8 cellular contexts compared by ENCODE assay signal in genomic region chr9:137551656-137552534, GRCh38. TPM values are rescaled to one million over a fixed set of nuclear protein-coding genes. Genes with fewer than 3 reads are reported as not detected.
DNase-seq lines count a peak whose midpoint lies in the region; ATAC-seq and TF ChIP-seq lines count a peak whose summit lies in the region.

MRPL41 (plus strand) TSS chr9:137551879; CDS start chr9:137552082, 203 bp downstream.

- peaks cover 29% of the 10 kb centered on the region for H3K36me3 ChIP-seq in HAP-1 (replicated peaks)

- in situ Hi-C loops in G401 (cut with HindIII; ENCODE audit: low sequenced_read_pairs): no loop called here
- in situ Hi-C loops in HAP-1 (cut with MboI; ENCODE audit: low sequenced_read_pairs): no loop called here

- peaks cover 4% of the 10 kb centered on the region for H3K4me1 ChIP-seq in HAP-1

- no peaks in the 10 kb centered on the region for H3K9me3 Mint-ChIP-seq in activated naive CD4-positive, alpha-beta T cell treated with anti-CD3 and anti-CD28 coated beads, Interleukin-2, amount 50 U/mL, for 24 hours

- no peak for TF ChIP-seq CTCF in omental fat pad (IDR thresholded peaks at IDR 0.05)

- H3K27ac Mint-ChIP-seq in activated naive CD4-positive, alpha-beta T cell treated with anti-CD3 and anti-CD28 coated beads, Interleukin-2, amount 50 U/mL, for 24 hours: peak within 1 kb of the TSS; percentile 72

- H3K27me3 Mint-ChIP-seq in activated naive CD4-positive, alpha-beta T cell treated with anti-CD3 and anti-CD28 coated beads, Interleukin-2, amount 50 U/mL, for 24 hours: no peaks in the 10 kb centered on the region

- peak within 1 kb of the TSS; percentile 72 for H3K27ac ChIP-seq in temporal lobe (ENCODE audit: low read depth, low read length)

- peak; percentile 84 for ATAC-seq in omental fat pad (ENCODE audit: low FRiP score)

- peak within 1 kb of the TSS; percentile 91 for H3K4me3 Mint-ChIP-seq in activated naive CD4-positive, alpha-beta T cell treated with anti-CD3 and anti-CD28 coated beads, Interleukin-2, amount 50 U/mL, for 24 hours

- DNase-seq in G401 (ENCODE audit: low spot score) (peak; percentile 89), HAP-1 (ENCODE audit: low spot score in 2 of 2) (peak; percentile 86 to 95), MV-4-11 (lab: John Stamatoyannopoulos, UW) (peak; percentile 83), SKM-1 (lab: John Stamatoyannopoulos, UW; ENCODE audit: unreplicated experiment) (peak; percentile 72), globus pallidus (ENCODE audit: low spot score) (peak; percentile 87), omental fat pad (ENCODE audit: low spot score) (peak; percentile 78)

- H3K4me1 Mint-ChIP-seq in activated naive CD4-positive, alpha-beta T cell treated with anti-CD3 and anti-CD28 coated beads, Interleukin-2, amount 50 U/mL, for 24 hours: peaks cover 26% of the 10 kb centered on the region

- no peaks in the 10 kb centered on the region for H3K27me3 ChIP-seq in HAP-1 (ENCODE audit: low read depth)

- peak within 1 kb of the TSS; percentile 72 for H3K4me3 ChIP-seq in HAP-1

- peaks cover 4% of the 10 kb centered on the region for H3K36me3 Mint-ChIP-seq in activated naive CD4-positive, alpha-beta T cell treated with anti-CD3 and anti-CD28 coated beads, Interleukin-2, amount 50 U/mL, for 24 hours

- no peaks in the 10 kb centered on the region for H3K9me3 ChIP-seq in HAP-1

RNA-seq across cellular contexts. Expression of gene MRPL41, which starts in this region (rescaled TPM):
- total RNA-seq in G401 (2014; rRNA removed; shearing (Covaris generic)): 75.7 and 102 TPM in 2 replicates
- total RNA-seq in omental fat pad: 10 to 100 TPM; 41.2 to 82.9 (median 66.6) TPM
- 13.8 TPM for total RNA-seq in temporal lobe

Comparison
In these comparisons a context has a peak if more than half of its experiments do, and no peak if none do; other contexts are left out.
1. Peak in every context shown above with its lines: DNase-seq, ATAC-seq, H3K4me3 ChIP-seq and H3K27ac ChIP-seq.